12 cellular contexts compared by ENCODE assay signal in the genomic region with DNA sequence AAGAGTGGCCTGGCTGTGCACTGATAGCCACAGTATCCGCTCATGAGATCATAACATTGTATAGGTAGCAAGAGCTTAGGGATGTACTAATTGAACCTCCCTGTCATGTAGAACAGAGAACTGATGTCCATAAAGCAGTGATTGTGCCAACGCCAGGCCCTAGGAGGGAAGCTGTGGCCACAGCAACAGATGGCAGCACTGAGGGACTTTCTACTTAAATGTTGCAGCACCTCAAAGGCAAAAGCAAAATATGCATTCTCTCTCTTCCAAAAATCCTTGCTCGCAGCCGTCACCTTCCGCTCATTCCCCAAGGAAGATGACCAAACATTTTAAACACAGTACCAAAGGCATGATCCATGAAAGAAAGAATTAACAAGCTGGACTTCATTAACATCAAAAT. TPM values are rescaled to one million over a fixed set of nuclear protein-coding genes. Genes with fewer than 3 reads are reported as not detected.
DNase-seq lines count a peak whose midpoint lies in the region; ATAC-seq and TF ChIP-seq lines count a peak whose summit lies in the region.
"Had no signal": no experiment of that assay in that cellular context is flagged by ENCODE, and none has a peak within 500 bp of the region (broad histone marks: within the 10 kb centered on the region; RNA-seq: fewer than 3 reads in every experiment).

No MANE protein-coding gene starts in this region.

- H3K27ac ChIP-seq in C4-2B, result no peak overlapping the region
- H3K27ac ChIP-seq in rectal smooth muscle tissue (ENCODE audit: low read depth, low read length), result peak overlapping the region; percentile 52
- H3K27ac ChIP-seq: neutrophil had no signal

- ATAC-seq in HG03025 (IDR thresholded peaks at IDR 0.05; ENCODE audit: low FRiP score, unreplicated experiment) (no peak), GM19467 (IDR thresholded peaks at IDR 0.05; ENCODE audit: unreplicated experiment) (no peak)
- ATAC-seq: esophagus mucosa had no signal

- H3K4me1 ChIP-seq in rectal smooth muscle tissue (ENCODE audit: control insufficient read depth, insufficient read depth, low read length), result peaks cover 28% of the 10 kb centered on the region

- H3K9ac ChIP-seq in rectal smooth muscle tissue (ENCODE audit: low read length), result no peak overlapping the region

- no peaks in the 10 kb centered on the region for H3K27me3 ChIP-seq in rectal smooth muscle tissue (ENCODE audit: control insufficient read depth, insufficient read depth, low read length)

- DNase-seq in RPMI7951 (ENCODE audit: low read depth) (peak; percentile 17), fibroblast of mammary gland (ENCODE audit: low read depth) (no peak), MV-4-11 (lab: John Stamatoyannopoulos, UW) (no peak), GM19238 (ENCODE audit: insufficient read length, low spot score) (no peak)
- DNase-seq: NCI-H1694; stimulated activated CD4-positive, alpha-beta T cell treated with anti-CD3 and anti-CD28 coated beads, Interleukin-1b, Interleukin-23, amount 100 ng/mL, for 48 hours had no signal

- peak; percentile 30 for TF ChIP-seq CTCF in C4-2B (conservative IDR thresholded peaks at IDR 0.05)
- peak; percentile 23 for TF ChIP-seq CTCF in fibroblast of mammary gland (conservative IDR thresholded peaks at IDR 0.05; ENCODE audit: control insufficient read depth, insufficient read depth, low read depth, low read length)

- no peaks in the 10 kb centered on the region for H3K36me3 ChIP-seq in rectal smooth muscle tissue (ENCODE audit: control insufficient read depth, insufficient read depth, low read length)
- H3K36me3 ChIP-seq: neutrophil had no signal

- H3K4me3 ChIP-seq in fibroblast of mammary gland (ENCODE audit: control insufficient read depth, low read depth, low read length), result no peak overlapping the region
- H3K4me3 ChIP-seq in rectal smooth muscle tissue (ENCODE audit: low read length), result no peak overlapping the region

RNA-seq across cellular contexts. Expression of a gene that starts 32.3 kb away (rescaled TPM):
- 207 and 209 TPM in 2 replicates for total RNA-seq in RPMI7951 (2014; rRNA removed; shearing (Covaris generic))

RNA-seq across cellular contexts. Expression of a gene that starts 32.4 kb away (rescaled TPM):
- 181 and 212 TPM in 2 replicates for total RNA-seq in RPMI7951 (2014; rRNA removed; shearing (Covaris generic))
